27 cellular contexts compared by ENCODE assay signal in the genomic region with DNA sequence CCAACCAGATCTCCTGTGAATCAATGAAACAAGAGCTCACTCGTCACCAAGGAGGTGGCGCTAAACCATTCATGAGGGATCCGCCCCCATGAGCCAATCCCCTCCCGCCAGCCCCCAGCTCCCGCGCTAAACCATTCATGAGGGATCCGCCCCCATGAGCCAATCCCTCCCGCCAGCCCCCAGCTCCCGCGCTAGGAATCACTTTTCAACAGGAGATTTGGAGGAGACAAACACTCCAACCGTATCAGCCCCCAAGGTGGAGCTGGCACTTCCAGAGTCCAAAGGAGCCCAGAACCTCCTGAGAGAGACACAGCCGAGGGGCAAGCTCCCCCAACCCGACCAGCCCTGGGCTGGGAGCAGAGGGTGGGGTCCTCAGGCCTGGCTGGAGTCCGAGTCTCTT. TPM values are rescaled to one million over a fixed set of nuclear protein-coding genes. Genes with fewer than 3 reads are reported as not detected.
DNase-seq lines count a peak whose midpoint lies in the region; ATAC-seq and TF ChIP-seq lines count a peak whose summit lies in the region.
"Had no signal": no experiment of that assay in that cellular context is flagged by ENCODE, and none has a peak within 500 bp of the region (broad histone marks: within the 10 kb centered on the region; RNA-seq: fewer than 3 reads in every experiment).

No MANE protein-coding gene starts in this region.

- peaks cover 68 to 83% (median 79%) of the 10 kb centered on the region in 10 experiments for H3K4me1 ChIP-seq in BLaER1 treated with 17β-estradiol and CSF1 and Interleukin-3, amounts not matched to agents 10 nM and 100 nM
- H3K4me1 ChIP-seq in HUES48 (ENCODE audit: control insufficient read depth, insufficient read depth, low read length) (peaks cover 10% of the 10 kb centered on the region), esophagus muscularis mucosa (peaks cover 25 to 40% (median 30%) of the 10 kb centered on the region in 4 donors), PC-3 (ENCODE audit: insufficient read depth, low read length) (no peaks in the 10 kb centered on the region)

- no peaks in the 10 kb centered on the region for H3K9me2 ChIP-seq in PC-3 (replicated peaks; ENCODE audit: low read length)

- no peak overlapping the region for H3K27ac ChIP-seq in BLaER1 treated with 17β-estradiol and CSF1 and Interleukin-3, amounts not matched to agents 10 nM and 100 nM
- H3K27ac ChIP-seq in HUES48 (ENCODE audit: low read depth, low read length) (no peak overlapping the region), esophagus muscularis mucosa (replicated peaks in 1 of 4) (no peak overlapping the region), PC-3 (ENCODE audit: low read length) (no peak overlapping the region)
- H3K27ac ChIP-seq: KMS-11, ovary, right atrium auricular region, spleen had no signal

- H4K20me1 ChIP-seq in BLaER1 treated with 17β-estradiol and CSF1 and Interleukin-3, amounts not matched to agents 10 nM and 100 nM, result peaks cover 0 to 5% (median 0%) of the 10 kb centered on the region in 11 experiments; a peak in 1 of 22 replicates
- no peaks in the 10 kb centered on the region for H4K20me1 ChIP-seq in PC-3 (ENCODE audit: low read length)

- H3K9ac ChIP-seq in BLaER1 treated with 17β-estradiol and CSF1 and Interleukin-3, amounts not matched to agents 10 nM and 100 nM, result no peak overlapping the region
- H3K9ac ChIP-seq in HUES48 (ENCODE audit: low read depth, low read length), result no peak overlapping the region
- H3K9ac ChIP-seq in PC-3 (ENCODE audit: low read length), result no peak overlapping the region
- H3K9ac ChIP-seq: KMS-11 had no signal

- H3K4me2 ChIP-seq in BLaER1 treated with 17β-estradiol and CSF1 and Interleukin-3, amounts not matched to agents 10 nM and 100 nM, result peak overlapping the region in 8 of 11 experiments; percentile 12 to 50 (median 22); a peak in 5 of 22 replicates
- no peak overlapping the region for H3K4me2 ChIP-seq in PC-3 (ENCODE audit: low read length)
- H3K4me2 ChIP-seq: KMS-11 had no signal

- TF ChIP-seq CTCF in esophagus muscularis mucosa (IDR thresholded peaks at IDR 0.05) (no peak), PC-3 (conservative IDR thresholded peaks at IDR 0.05; ENCODE audit: low read depth, low read length) (no peak)

- POLR2A ChIA-PET in PC-3 (lab: Charles Lee; ENCODE audit: unreplicated experiment), result no interaction called here

- CTCF ChIA-PET in PC-3 (lab: Charles Lee), result no interaction called here

- DNase-seq in esophagus muscularis mucosa (ENCODE audit: extremely low spot score) (peak; percentile 72), left kidney (ENCODE audit: low read depth, low spot score) (peak; percentile 41), PC-3 (no peak)
- DNase-seq in activated naive CD4-positive, alpha-beta T cell treated with anti-CD3 and anti-CD28 coated beads, Interleukin-2, amount 50 U/mL, for 72 hours (ENCODE audit: low spot score in 2 of 2), result no peak
- DNase-seq: activated CD4-positive, alpha-beta T cell treated with anti-CD3 and anti-CD28 coated beads, Interleukin-2, amount 10 ng/mL, durations not matched to agents 7 days and 5 days; activated CD8-positive, alpha-beta memory T cell treated with anti-CD3 and anti-CD28 coated beads, Interleukin-2, amount 10 ng/mL, durations not matched to agents 7 days and 5 days; activated naive CD4-positive, alpha-beta T cell treated with anti-CD3 and anti-CD28 coated beads, Interleukin-2, amount 10 ng/mL, durations not matched to agents 7 days and 5 days; C1 segment of cervical spinal cord; DMS79 treated with DMSO at 0.1 percent for 48 hours; naive thymus-derived CD4-positive, alpha-beta T cell; NCI-H1436; NCI-H510A treated with DMSO at 0.1 percent for 48 hours; stimulated activated CD4-positive, alpha-beta T cell treated with anti-CD3 and anti-CD28 coated beads, Interleukin-4, amount 100 ng/mL, for 4 hours; stimulated activated naive CD4-positive, alpha-beta T cell had no signal

- no peak for ATAC-seq in PC-3
- ATAC-seq in activated naive CD4-positive, alpha-beta T cell treated with anti-CD3 and anti-CD28 coated beads, Interleukin-2, amount 50 U/mL, for 72 hours, result no peak
- ATAC-seq in GM18867 (IDR thresholded peaks at IDR 0.05; ENCODE audit: unreplicated experiment), result no peak
- no peak for ATAC-seq in GM21619 (IDR thresholded peaks at IDR 0.05; ENCODE audit: unreplicated experiment)
- ATAC-seq: activated CD8-positive, alpha-beta memory T cell treated with anti-CD3 and anti-CD28 coated beads, Interleukin-2, amount 10 ng/mL, durations not matched to agents 7 days and 5 days; GM12878; HCT116; left lobe of liver; naive thymus-derived CD4-positive, alpha-beta T cell had no signal

- no peaks in the 10 kb centered on the region for H3K9me3 Mint-ChIP-seq in activated naive CD4-positive, alpha-beta T cell treated with anti-CD3 and anti-CD28 coated beads, Interleukin-2, amount 50 U/mL, for 72 hours
- H3K9me3 Mint-ChIP-seq: activated CD4-positive, alpha-beta T cell treated with anti-CD3 and anti-CD28 coated beads, Interleukin-2, amount 10 ng/mL, durations not matched to agents 7 days and 5 days; activated T-helper 1 cell treated with anti-CD3 and anti-CD28 coated beads, Interleukin-12 subunit alpha, Interleukin-12 subunit beta, Interleukin-2, Interleukin-4 antibody, amounts not matched to agents 30 ng/mL and 10 ng/mL and 1 ng/mL, durations not matched to agents 14 hours and 24 hours and 36 hours; T-helper 1 cell treated with Interleukin-12 subunit alpha and Interleukin-12 subunit beta and Interleukin-4 antibody, amounts not matched to agents 30 μg/mL and 1 μg/mL, for 36 hours had no signal

- BruUV-seq in PC-3 (replicated peaks; lab: Mats Ljungman, UMichigan), result no TSS peak

- no peak for TF ChIP-seq EP300 in esophagus muscularis mucosa (IDR thresholded peaks at IDR 0.05)

- no peaks in the 10 kb centered on the region for H3K36me3 Mint-ChIP-seq in activated naive CD4-positive, alpha-beta T cell treated with anti-CD3 and anti-CD28 coated beads, Interleukin-2, amount 50 U/mL, for 72 hours
- H3K36me3 Mint-ChIP-seq: activated CD8-positive, alpha-beta memory T cell treated with anti-CD3 and anti-CD28 coated beads, Interleukin-2, amount 10 ng/mL, durations not matched to agents 7 days and 5 days had no signal

- H3K4me3 ChIP-seq in BLaER1 treated with 17β-estradiol and CSF1 and Interleukin-3, amounts not matched to agents 10 nM and 100 nM, result no peak overlapping the region
- H3K4me3 ChIP-seq in HUES48 (ENCODE audit: low read depth, low read length), result peak overlapping the region; percentile 47; the same call in 1 of the 2 replicates
- H3K4me3 ChIP-seq in esophagus muscularis mucosa, result no peak overlapping the region
- H3K4me3 ChIP-seq in PC-3 (ENCODE audit: low read length), result no peak overlapping the region
- H3K4me3 ChIP-seq: GM12878, ovary, right atrium auricular region, spleen had no signal

- H2AFZ ChIP-seq in PC-3 (ENCODE audit: low read length), result no peak overlapping the region

- H3K79me2 ChIP-seq in PC-3 (ENCODE audit: low read length), result no peaks in the 10 kb centered on the region

- no peaks in the 10 kb centered on the region for H3K27me3 ChIP-seq in BLaER1 treated with 17β-estradiol and CSF1 and Interleukin-3, amounts not matched to agents 10 nM and 100 nM
- H3K27me3 ChIP-seq in HUES48 (ENCODE audit: control insufficient read depth, insufficient read depth, low read length), result no peaks in the 10 kb centered on the region
- H3K27me3 ChIP-seq in esophagus muscularis mucosa, result peaks cover 0 to 25% (median 0%) of the 10 kb centered on the region in 4 donors
- H3K27me3 ChIP-seq in PC-3 (ENCODE audit: low read length), result 0 out of 2 replicates have a peak, but pooled peaks cover 3% of the 10 kb centered on the region
- H3K27me3 ChIP-seq: ovary, right atrium auricular region, spleen had no signal

- no peaks in the 10 kb centered on the region; a peak in 1 of 22 replicates for H3K36me3 ChIP-seq in BLaER1 treated with 17β-estradiol and CSF1 and Interleukin-3, amounts not matched to agents 10 nM and 100 nM
- H3K36me3 ChIP-seq in HUES48 (ENCODE audit: control insufficient read depth, insufficient read depth, low read length), result no peaks in the 10 kb centered on the region
- no peaks in the 10 kb centered on the region for H3K36me3 ChIP-seq in esophagus muscularis mucosa
- no peaks in the 10 kb centered on the region for H3K36me3 ChIP-seq in PC-3 (ENCODE audit: low read depth, low read length)
- H3K36me3 ChIP-seq: ovary, right atrium auricular region, spleen had no signal

- no peak for TF ChIP-seq POLR2A in esophagus muscularis mucosa (IDR thresholded peaks at IDR 0.05; ENCODE audit: low read depth)

- WGBS in esophagus muscularis mucosa, result 80% methylated on average over 1 of the region's 14 CpGs

- intact Hi-C loops in esophagus muscularis mucosa (cut with DNase I) (no loop called here), PC-3 (cut with micrococcal nuclease) (no loop called here)

- H3F3A ChIP-seq in PC-3 (ENCODE audit: low read length, unreplicated experiment), result no peaks in the 10 kb centered on the region

- no peak overlapping the region for H3K27ac Mint-ChIP-seq in activated naive CD4-positive, alpha-beta T cell treated with anti-CD3 and anti-CD28 coated beads, Interleukin-2, amount 50 U/mL, for 72 hours
- H3K27ac Mint-ChIP-seq: activated CD4-positive, alpha-beta T cell treated with anti-CD3 and anti-CD28 coated beads, Interleukin-2, amount 10 ng/mL, durations not matched to agents 7 days and 5 days; activated CD8-positive, alpha-beta memory T cell treated with anti-CD3 and anti-CD28 coated beads, Interleukin-2, amount 10 ng/mL, durations not matched to agents 7 days and 5 days; activated T-helper 1 cell treated with anti-CD3 and anti-CD28 coated beads, Interleukin-12 subunit alpha, Interleukin-12 subunit beta, Interleukin-2, Interleukin-4 antibody, amounts not matched to agents 30 ng/mL and 10 ng/mL and 1 ng/mL, durations not matched to agents 14 hours and 24 hours and 36 hours; T-helper 1 cell treated with Interleukin-12 subunit alpha and Interleukin-12 subunit beta and Interleukin-4 antibody, amounts not matched to agents 30 μg/mL and 1 μg/mL, for 36 hours had no signal

- H3K9me3 ChIP-seq in BLaER1 treated with 17β-estradiol and CSF1 and Interleukin-3, amounts not matched to agents 10 nM and 100 nM (replicated peaks in 1 of 11), result no peaks in the 10 kb centered on the region
- no peaks in the 10 kb centered on the region for H3K9me3 ChIP-seq in HUES48 (ENCODE audit: control insufficient read depth, insufficient read depth, low read length)
- H3K9me3 ChIP-seq in esophagus muscularis mucosa, result no peaks in the 10 kb centered on the region
- H3K9me3 ChIP-seq in PC-3 (ENCODE audit: low read length), result no peaks in the 10 kb centered on the region
- H3K9me3 ChIP-seq: ovary, right atrium auricular region, spleen had no signal

RNA-seq across cellular contexts. Expression of a gene that starts 40.9 kb away (rescaled TPM):
- total RNA-seq in esophagus muscularis mucosa (10 to 100 TPM in 2 of 4 donors, 1 to 10 TPM in 2; 5.6 to 16.6 (median 11.4) TPM), PC-3 (2014; rRNA removed) (14.5 and 21.8 TPM in 2 replicates)
- total RNA-seq in activated naive CD4-positive, alpha-beta T cell treated with anti-CD3 and anti-CD28 coated beads, Interleukin-2, amount 50 U/mL, for 72 hours, result 10 to 100 TPM; 11.0 to 15.4 TPM

Comparison
In these comparisons a context has a peak if more than half of its experiments do, and no peak if none do; other contexts are left out.
1. DNase-seq: peak in esophagus muscularis mucosa (single experiment) and left kidney (single experiment); none in PC-3 (single experiment) and activated naive CD4-positive, alpha-beta T cell treated with anti-CD3 and anti-CD28 coated beads, Interleukin-2, amount 50 U/mL, for 72 hours (0 of 2).